In the genomic region with DNA sequence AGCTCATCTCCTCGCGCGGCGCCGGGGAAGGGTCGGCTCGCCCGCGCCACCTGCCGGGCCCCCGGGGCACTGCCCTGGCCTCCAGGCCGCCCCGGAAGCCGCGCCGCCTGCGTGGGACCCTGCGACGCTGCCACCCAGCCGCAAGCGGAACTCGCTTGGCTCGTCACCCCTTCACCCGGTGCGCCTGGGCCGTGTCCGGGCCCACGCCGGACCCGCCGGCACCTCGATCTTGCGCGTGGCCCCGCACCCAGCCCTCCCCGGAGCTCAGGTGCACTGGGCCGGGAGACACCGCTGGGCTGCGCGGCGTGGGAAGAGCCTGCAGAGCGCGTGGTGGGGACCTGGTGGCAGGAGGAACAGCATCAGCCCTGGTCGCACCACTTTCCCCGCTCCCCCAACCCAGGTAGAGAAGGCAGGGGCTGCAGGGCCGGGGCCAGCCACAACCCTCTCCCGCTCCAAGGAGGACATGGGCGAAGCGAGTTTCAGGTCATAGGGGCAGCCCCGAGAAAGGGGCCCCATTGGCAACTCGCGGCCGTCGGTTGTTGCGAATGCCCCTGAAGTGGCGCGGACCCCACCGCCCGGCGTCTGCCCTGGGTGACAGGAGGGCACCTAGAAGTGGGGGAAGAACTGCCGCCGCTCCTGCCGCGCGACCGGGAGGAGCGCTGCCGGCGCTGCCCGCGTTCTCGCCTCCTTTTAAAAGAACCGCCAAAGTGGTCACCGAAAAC, we compare ENCODE assay signal across 1 cellular context.
TF ChIP-seq lines count a peak whose summit lies in the region.

No MANE protein-coding gene starts in this region.

TF ChIP-seq in HepG2, 621 proteins besides CTCF, POLR2A, EP300 and RAD21 (continued from another document and continues in another):
- peak; percentile 72; the same call in 1 of the 2 replicates for TF ChIP-seq PREB (CRISPR knock-in tag; IDR thresholded peaks at IDR 0.05)
- no peak for TF ChIP-seq WIZ (CRISPR knock-in tag; IDR thresholded peaks at IDR 0.05)
- no peak for TF ChIP-seq GLMP (CRISPR knock-in tag; IDR thresholded peaks at IDR 0.05; ENCODE audit: borderline replicate concordance)
- TF ChIP-seq, protein P1, sequence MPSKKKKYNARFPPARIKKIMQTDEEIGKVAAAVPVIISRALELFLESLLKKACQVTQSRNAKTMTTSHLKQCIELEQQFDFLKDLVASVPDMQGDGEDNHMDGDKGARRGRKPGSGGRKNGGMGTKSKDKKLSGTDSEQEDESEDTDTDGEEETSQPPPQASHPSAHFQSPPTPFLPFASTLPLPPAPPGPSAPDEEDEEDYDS (CRISPR knock-in tag; IDR thresholded peaks at IDR 0.05), result 0 out of 2 replicates have a peak, but pooled peaks have one; percentile 18
- no peak for TF ChIP-seq FOXM1 (CRISPR knock-in tag; IDR thresholded peaks at IDR 0.05)
- peak; percentile 55; the same call in 1 of the 2 replicates for TF ChIP-seq THAP8 (CRISPR knock-in tag; IDR thresholded peaks at IDR 0.05; ENCODE audit: borderline replicate concordance)
- TF ChIP-seq NFE2L2 (IDR thresholded peaks at IDR 0.05; ENCODE audit: low read length), result no peak
- TF ChIP-seq ZNF530 (CRISPR knock-in tag; IDR thresholded peaks at IDR 0.05; ENCODE audit: low read depth), result no peak
- TF ChIP-seq HMG20A (CRISPR knock-in tag; IDR thresholded peaks at IDR 0.05; ENCODE audit: borderline replicate concordance), result no peak
- TF ChIP-seq DR1 (CRISPR knock-in tag; IDR thresholded peaks at IDR 0.05), result peak; percentile 43
- TF ChIP-seq ATF7-NPFF (CRISPR knock-in tag; IDR thresholded peaks at IDR 0.05; ENCODE audit: low read depth), result peak; percentile 88
- peak; percentile 67; the same call in 1 of the 2 replicates for TF ChIP-seq ZFP36L1 (CRISPR knock-in tag; IDR thresholded peaks at IDR 0.05)
- TF ChIP-seq BHLHE40 (IDR thresholded peaks at IDR 0.05; ENCODE audit: low read length), result no peak; the same call in 1 of the 2 replicates
- no peak for TF ChIP-seq ARNT (IDR thresholded peaks at IDR 0.05)
- no peak for TF ChIP-seq ZNF670 (CRISPR knock-in tag; IDR thresholded peaks at IDR 0.05; ENCODE audit: borderline replicate concordance)
- TF ChIP-seq RARG (CRISPR knock-in tag; IDR thresholded peaks at IDR 0.05; ENCODE audit: low read depth), result no peak
- TF ChIP-seq ZNF550 (CRISPR knock-in tag; IDR thresholded peaks at IDR 0.05; ENCODE audit: borderline replicate concordance), result peak; percentile 74; the same call in 1 of the 2 replicates
- no peak for TF ChIP-seq TRAFD1 (CRISPR knock-in tag; IDR thresholded peaks at IDR 0.05; ENCODE audit: borderline replicate concordance)
- TF ChIP-seq PLRG1 (conservative IDR thresholded peaks at IDR 0.05), result no peak
- TF ChIP-seq GTF3A (CRISPR knock-in tag; conservative IDR thresholded peaks at IDR 0.05), result no peak
- TF ChIP-seq, protein P2, sequence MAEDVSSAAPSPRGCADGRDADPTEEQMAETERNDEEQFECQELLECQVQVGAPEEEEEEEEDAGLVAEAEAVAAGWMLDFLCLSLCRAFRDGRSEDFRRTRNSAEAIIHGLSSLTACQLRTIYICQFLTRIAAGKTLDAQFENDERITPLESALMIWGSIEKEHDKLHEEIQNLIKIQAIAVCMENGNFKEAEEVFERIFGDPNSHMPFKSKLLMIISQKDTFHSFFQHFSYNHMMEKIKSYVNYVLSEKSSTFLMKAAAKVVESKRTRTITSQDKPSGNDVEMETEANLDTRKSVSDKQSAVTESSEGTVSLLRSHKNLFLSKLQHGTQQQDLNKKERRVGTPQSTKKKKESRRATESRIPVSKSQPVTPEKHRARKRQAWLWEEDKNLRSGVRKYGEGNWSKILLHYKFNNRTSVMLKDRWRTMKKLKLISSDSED (CRISPR knock-in tag; IDR thresholded peaks at IDR 0.05), result peak; percentile 30; the same call in 1 of the 2 replicates
- TF ChIP-seq FOSL2 (CRISPR knock-in tag; IDR thresholded peaks at IDR 0.05), result no peak
- TF ChIP-seq, protein P3, sequence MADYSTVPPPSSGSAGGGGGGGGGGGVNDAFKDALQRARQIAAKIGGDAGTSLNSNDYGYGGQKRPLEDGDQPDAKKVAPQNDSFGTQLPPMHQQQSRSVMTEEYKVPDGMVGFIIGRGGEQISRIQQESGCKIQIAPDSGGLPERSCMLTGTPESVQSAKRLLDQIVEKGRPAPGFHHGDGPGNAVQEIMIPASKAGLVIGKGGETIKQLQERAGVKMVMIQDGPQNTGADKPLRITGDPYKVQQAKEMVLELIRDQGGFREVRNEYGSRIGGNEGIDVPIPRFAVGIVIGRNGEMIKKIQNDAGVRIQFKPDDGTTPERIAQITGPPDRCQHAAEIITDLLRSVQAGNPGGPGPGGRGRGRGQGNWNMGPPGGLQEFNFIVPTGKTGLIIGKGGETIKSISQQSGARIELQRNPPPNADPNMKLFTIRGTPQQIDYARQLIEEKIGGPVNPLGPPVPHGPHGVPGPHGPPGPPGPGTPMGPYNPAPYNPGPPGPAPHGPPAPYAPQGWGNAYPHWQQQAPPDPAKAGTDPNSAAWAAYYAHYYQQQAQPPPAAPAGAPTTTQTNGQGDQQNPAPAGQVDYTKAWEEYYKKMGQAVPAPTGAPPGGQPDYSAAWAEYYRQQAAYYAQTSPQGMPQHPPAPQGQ (CRISPR knock-in tag; IDR thresholded peaks at IDR 0.05; ENCODE audit: borderline replicate concordance), result 0 out of 2 replicates have a peak, but pooled peaks have one; percentile 69
- TF ChIP-seq CENPX (CRISPR knock-in tag; IDR thresholded peaks at IDR 0.05), result no peak
- peak; percentile 81 for TF ChIP-seq PHF8 (CRISPR knock-in tag; IDR thresholded peaks at IDR 0.05)
- no peak for TF ChIP-seq TCF7 (IDR thresholded peaks at IDR 0.05; ENCODE audit: low read depth)
- TF ChIP-seq, protein P4, sequence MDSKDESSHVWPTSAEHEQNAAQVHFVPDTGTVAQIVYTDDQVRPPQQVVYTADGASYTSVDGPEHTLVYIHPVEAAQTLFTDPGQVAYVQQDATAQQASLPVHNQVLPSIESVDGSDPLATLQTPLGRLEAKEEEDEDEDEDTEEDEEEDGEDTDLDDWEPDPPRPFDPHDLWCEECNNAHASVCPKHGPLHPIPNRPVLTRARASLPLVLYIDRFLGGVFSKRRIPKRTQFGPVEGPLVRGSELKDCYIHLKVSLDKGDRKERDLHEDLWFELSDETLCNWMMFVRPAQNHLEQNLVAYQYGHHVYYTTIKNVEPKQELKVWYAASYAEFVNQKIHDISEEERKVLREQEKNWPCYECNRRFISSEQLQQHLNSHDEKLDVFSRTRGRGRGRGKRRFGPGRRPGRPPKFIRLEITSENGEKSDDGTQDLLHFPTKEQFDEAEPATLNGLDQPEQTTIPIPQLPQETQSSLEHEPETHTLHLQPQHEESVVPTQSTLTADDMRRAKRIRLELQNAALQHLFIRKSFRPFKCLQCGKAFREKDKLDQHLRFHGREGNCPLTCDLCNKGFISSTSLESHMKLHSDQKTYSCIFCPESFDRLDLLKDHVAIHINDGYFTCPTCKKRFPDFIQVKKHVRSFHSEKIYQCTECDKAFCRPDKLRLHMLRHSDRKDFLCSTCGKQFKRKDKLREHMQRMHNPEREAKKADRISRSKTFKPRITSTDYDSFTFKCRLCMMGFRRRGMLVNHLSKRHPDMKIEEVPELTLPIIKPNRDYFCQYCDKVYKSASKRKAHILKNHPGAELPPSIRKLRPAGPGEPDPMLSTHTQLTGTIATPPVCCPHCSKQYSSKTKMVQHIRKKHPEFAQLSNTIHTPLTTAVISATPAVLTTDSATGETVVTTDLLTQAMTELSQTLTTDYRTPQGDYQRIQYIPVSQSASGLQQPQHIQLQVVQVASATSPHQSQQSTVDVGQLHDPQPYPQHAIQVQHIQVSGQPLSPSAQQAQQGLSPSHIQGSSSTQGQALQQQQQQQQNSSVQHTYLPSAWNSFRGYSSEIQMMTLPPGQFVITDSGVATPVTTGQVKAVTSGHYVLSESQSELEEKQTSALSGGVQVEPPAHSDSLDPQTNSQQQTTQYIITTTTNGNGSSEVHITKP (CRISPR knock-in tag; IDR thresholded peaks at IDR 0.05; ENCODE audit: low read depth), result no peak
- no peak for TF ChIP-seq HNF4G (IDR thresholded peaks at IDR 0.05; ENCODE audit: borderline replicate concordance, low read depth, low read length)
- TF ChIP-seq HNF4G (CRISPR knock-in tag; IDR thresholded peaks at IDR 0.05; ENCODE audit: borderline replicate concordance, low read depth), result no peak
- TF ChIP-seq SAP130 (CRISPR knock-in tag; IDR thresholded peaks at IDR 0.05; ENCODE audit: low read depth), result peak; percentile 87
- TF ChIP-seq ZNF333 (CRISPR knock-in tag; IDR thresholded peaks at IDR 0.05; ENCODE audit: borderline replicate concordance), result peak; percentile 94; the same call in 1 of the 2 replicates
- no peak for TF ChIP-seq RBAK (CRISPR knock-in tag; IDR thresholded peaks at IDR 0.05)
- TF ChIP-seq HIVEP1 (CRISPR knock-in tag; IDR thresholded peaks at IDR 0.05), result peak; percentile 39; the same call in 1 of the 2 replicates
- TF ChIP-seq ZNF280D (CRISPR knock-in tag; IDR thresholded peaks at IDR 0.05), result no peak
- no peak for TF ChIP-seq TRIM24 (CRISPR knock-in tag; IDR thresholded peaks at IDR 0.05)
- TF ChIP-seq SNAPC2 (CRISPR knock-in tag; IDR thresholded peaks at IDR 0.05), result peak; percentile 15; the same call in 1 of the 2 replicates
- peak; percentile 79 for TF ChIP-seq ZSCAN21 (CRISPR knock-in tag; IDR thresholded peaks at IDR 0.05; ENCODE audit: borderline replicate concordance)
- peak; percentile 58; the same call in 1 of the 2 replicates for TF ChIP-seq ZNF616 (CRISPR knock-in tag; IDR thresholded peaks at IDR 0.05; ENCODE audit: low read depth)
- TF ChIP-seq RFXANK (CRISPR knock-in tag; IDR thresholded peaks at IDR 0.05), result no peak
- TF ChIP-seq, protein P5, sequence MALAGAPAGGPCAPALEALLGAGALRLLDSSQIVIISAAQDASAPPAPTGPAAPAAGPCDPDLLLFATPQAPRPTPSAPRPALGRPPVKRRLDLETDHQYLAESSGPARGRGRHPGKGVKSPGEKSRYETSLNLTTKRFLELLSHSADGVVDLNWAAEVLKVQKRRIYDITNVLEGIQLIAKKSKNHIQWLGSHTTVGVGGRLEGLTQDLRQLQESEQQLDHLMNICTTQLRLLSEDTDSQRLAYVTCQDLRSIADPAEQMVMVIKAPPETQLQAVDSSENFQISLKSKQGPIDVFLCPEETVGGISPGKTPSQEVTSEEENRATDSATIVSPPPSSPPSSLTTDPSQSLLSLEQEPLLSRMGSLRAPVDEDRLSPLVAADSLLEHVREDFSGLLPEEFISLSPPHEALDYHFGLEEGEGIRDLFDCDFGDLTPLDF (CRISPR knock-in tag; IDR thresholded peaks at IDR 0.05), result no peak
- peak; percentile 80; the same call in 1 of the 2 replicates for TF ChIP-seq ZNF558 (CRISPR knock-in tag; IDR thresholded peaks at IDR 0.05; ENCODE audit: borderline replicate concordance)
- TF ChIP-seq RFX5 (IDR thresholded peaks at IDR 0.05; ENCODE audit: low read depth, low read length), result no peak
